In genomic region chr9:94600715-94601114, GRCh38 we compare ENCODE assay signal across 18 cellular contexts. TPM values are rescaled to one million over a fixed set of nuclear protein-coding genes. Genes with fewer than 3 reads are reported as not detected.
"Had no signal": no experiment of that assay in that cellular context is flagged by ENCODE, and none has a peak within 500 bp of the region (broad histone marks: within the 10 kb centered on the region; RNA-seq: fewer than 3 reads in every experiment).

No MANE protein-coding gene starts in this region.

- DNase-seq: cerebellar nuclear complex; dermis blood vessel endothelial cell; esophagus squamous epithelium; foreskin fibroblast; kidney; left cardiac atrium; mammary epithelial cell; naive B cell; sigmoid colon; stimulated activated CD4-positive, alpha-beta T cell treated with anti-CD3 and anti-CD28 coated beads, Interleukin-12 subunit alpha, Interleukin-12 subunit beta, amount 100 ng/mL, for 4 hours; stimulated activated naive CD4-positive, alpha-beta T cell treated with Interleukin-2 at 50 U/mL for 16 hours had no signal

- H3K9me3 ChIP-seq: esophagus squamous epithelium, sigmoid colon had no signal

- ATAC-seq: left cardiac atrium had no signal

- H3K27ac ChIP-seq: esophagus squamous epithelium, sigmoid colon had no signal

- H3K27me3 ChIP-seq: sigmoid colon had no signal

- H3K36me3 ChIP-seq: esophagus squamous epithelium, sigmoid colon had no signal

- FAIRE-seq: colon, kidney, small intestine, urothelium cell line had no signal

- H3K4me3 ChIP-seq: esophagus squamous epithelium, sigmoid colon had no signal

RNA-seq across cellular contexts. Expression of gene FBP2, which starts 7.1 kb away (rescaled TPM):
- total RNA-seq: dermis blood vessel endothelial cell, epithelial cell of proximal tubule, kidney, mammary epithelial cell, mucosa of gallbladder, omental fat pad, pulmonary artery endothelial cell, sigmoid colon had no signal
- polyA plus RNA-seq: mammary epithelial cell had no signal

RNA-seq across cellular contexts. Expression of gene PCAT7, which starts 45.8 kb away (rescaled TPM):
- total RNA-seq: dermis blood vessel endothelial cell, epithelial cell of proximal tubule, esophagus squamous epithelium, left cardiac atrium, omental fat pad, sigmoid colon had no signal
- polyA plus RNA-seq: mammary epithelial cell had no signal
